Comparison of ENCODE assay signal across 34 cellular contexts in genomic region chr5:61748651-61749050, GRCh38.
A peak's percentile ranks its signal among the peaks of the same experiment; 100 is the strongest.
DNase-seq lines count a peak whose midpoint lies in the region; ATAC-seq, FAIRE-seq and TF ChIP-seq lines count a peak whose summit lies in the region.
"Had no signal": no experiment of that assay in that cellular context is flagged by ENCODE, and none has a peak within 500 bp of the region (broad histone marks: within the 10 kb centered on the region; RNA-seq: fewer than 3 reads in every experiment).

No MANE protein-coding gene starts in this region.

- TF ChIP-seq EP300 in A549 (IDR thresholded peaks at IDR 0.05) (no peak), esophagus muscularis mucosa (IDR thresholded peaks at IDR 0.05) (no peak)

- H3F3A ChIP-seq in GM23338 (replicated peaks; ENCODE audit: low read depth): no peaks in the 10 kb centered on the region

- H3K27me3 ChIP-seq in GM23338 (ENCODE audit: insufficient read depth): no peaks in the 10 kb centered on the region
- H3K27me3 ChIP-seq in HAP-1 (ENCODE audit: low read depth): no peaks in the 10 kb centered on the region
- no peaks in the 10 kb centered on the region for H3K27me3 ChIP-seq in esophagus muscularis mucosa
- H3K27me3 ChIP-seq: BE2C; BLaER1; BLaER1 treated with 17β-estradiol and CSF1 and Interleukin-3, amounts not matched to agents 10 nM and 100 nM had no signal

- H3K4me1 ChIP-seq in A549 (no peaks in the 10 kb centered on the region), GM23338 (ENCODE audit: insufficient read depth) (no peaks in the 10 kb centered on the region), HEK293 (ENCODE audit: control insufficient read depth, insufficient read depth, low read length) (no peaks in the 10 kb centered on the region), HAP-1 (no peaks in the 10 kb centered on the region), esophagus muscularis mucosa (no peaks in the 10 kb centered on the region)
- H3K4me1 ChIP-seq: BE2C; BLaER1; BLaER1 treated with 17β-estradiol and CSF1 and Interleukin-3, amounts not matched to agents 10 nM and 100 nM; Caco-2 had no signal

- H3K36me3 ChIP-seq in GM23338 (ENCODE audit: insufficient read depth) (no peaks in the 10 kb centered on the region), HEK293 (ENCODE audit: control insufficient read depth in 2 of 2, insufficient read depth in 1 of 2, low read length in 2 of 2) (no peaks in the 10 kb centered on the region), HAP-1 (replicated peaks) (no peaks in the 10 kb centered on the region), esophagus muscularis mucosa (no peaks in the 10 kb centered on the region)
- H3K36me3 ChIP-seq: BE2C; BLaER1; BLaER1 treated with 17β-estradiol and CSF1 and Interleukin-3, amounts not matched to agents 10 nM and 100 nM had no signal

- no peak for TF ChIP-seq RAD21 in A549 (conservative IDR thresholded peaks at IDR 0.05 in 1 of 2, IDR thresholded peaks at IDR 0.05 in 1 of 2)

- no peak overlapping the region for H3K4me3 Mint-ChIP-seq in GM23338
- H3K4me3 Mint-ChIP-seq: B cell; CD14-positive monocyte; CD4-positive, alpha-beta memory T cell; CD4-positive, alpha-beta T cell; CD4-positive, CD25-positive, alpha-beta regulatory T cell; CD8-positive, alpha-beta memory T cell; CD8-positive, alpha-beta T cell had no signal

- H3K4me3 ChIP-seq in A549: no peak overlapping the region
- H3K4me3 ChIP-seq in GM23338: no peak overlapping the region
- H3K4me3 ChIP-seq in HEK293 (ENCODE audit: low read depth, low read length): no peak overlapping the region
- H3K4me3 ChIP-seq in HAP-1: no peak overlapping the region
- H3K4me3 ChIP-seq in esophagus muscularis mucosa: no peak overlapping the region
- H3K4me3 ChIP-seq: BLaER1; BLaER1 treated with 17β-estradiol and CSF1 and Interleukin-3, amounts not matched to agents 10 nM and 100 nM had no signal

- no peak overlapping the region for H3K4me2 ChIP-seq in A549
- H3K4me2 ChIP-seq in GM23338: no peak overlapping the region
- H3K4me2 ChIP-seq: BLaER1; BLaER1 treated with 17β-estradiol and CSF1 and Interleukin-3, amounts not matched to agents 10 nM and 100 nM had no signal

- no peak for ATAC-seq in A549
- no peak for ATAC-seq in GM23338
- ATAC-seq: CD8-positive, alpha-beta T cell had no signal

- H3K9me3 Mint-ChIP-seq in GM23338: no peaks in the 10 kb centered on the region

- intact Hi-C loops in esophagus muscularis mucosa (cut with DNase I): no loop called here

- 20% methylated on average over 1 of the region's 1 CpG for WGBS in A549 (ENCODE audit: missing lambda C conversion rate)
- WGBS in esophagus muscularis mucosa: 96% methylated on average over 1 of the region's 1 CpG

- CTCF ChIA-PET in A549 (lab: Yijun Ruan, JAX): no interaction called here
- CTCF ChIA-PET in HEK293 (lab: Yijun Ruan, JAX): no interaction called here

- TF ChIP-seq POLR2A in A549 (IDR thresholded peaks at IDR 0.05; ENCODE audit: low read length) (no peak), esophagus muscularis mucosa (IDR thresholded peaks at IDR 0.05; ENCODE audit: low read depth) (no peak)

- H3K9me3 ChIP-seq in A549 (peaks cover 6% of the 10 kb centered on the region; the same call in 1 of the 3 replicates), HEK293 (ENCODE audit: control insufficient read depth, insufficient read depth, low read depth, low read length) (no peaks in the 10 kb centered on the region), HAP-1 (no peaks in the 10 kb centered on the region), esophagus muscularis mucosa (no peaks in the 10 kb centered on the region)
- H3K9me3 ChIP-seq: BE2C, Caco-2 had no signal

- H3K27ac Mint-ChIP-seq in GM23338: no peak overlapping the region
- H3K27ac Mint-ChIP-seq: B cell; CD14-positive monocyte; CD4-positive, alpha-beta memory T cell; CD4-positive, alpha-beta T cell; CD4-positive, CD25-positive, alpha-beta regulatory T cell; CD8-positive, alpha-beta memory T cell; CD8-positive, alpha-beta T cell had no signal

- DNase-seq in A549 (ENCODE audit: low read depth in 1 of 2, low spot score in 1 of 2) (no peak), GM23338 (ENCODE audit: low spot score) (no peak), HAP-1 (ENCODE audit: low spot score in 2 of 2) (no peak), esophagus muscularis mucosa (ENCODE audit: extremely low spot score) (no peak), NCI-H187 treated with DMSO at 0.1 percent for 48 hours (lab: John Stamatoyannopoulos, UW) (no peak)
- DNase-seq: 8988T; ACHN; AML-193; BE2C; C1 segment of cervical spinal cord; Caco-2; Calu3; CD4-positive, alpha-beta memory T cell; CD4-positive, alpha-beta T cell; CD4-positive, CD25-positive, alpha-beta regulatory T cell; CD8-positive, alpha-beta memory T cell; CD8-positive, alpha-beta T cell; COR-L47; DMS 273 treated with DMSO at 0.1 percent for 48 hours; DMS153; DMS53; DMS79; DMS79 treated with DMSO at 0.1 percent for 48 hours; DND-41; EL had no signal

- 0 out of 2 replicates have a peak overlapping the region, but pooled peaks have one; percentile 79 for H2AFZ ChIP-seq in GM23338

- POLR2A ChIA-PET in A549 (lab: Yijun Ruan, JAX) (no interaction called here), HEK293 (lab: Yijun Ruan, JAX) (no interaction called here)

- TF ChIP-seq CTCF in A549 (IDR thresholded peaks at IDR 0.05): no peak
- no peak for TF ChIP-seq CTCF in GM23338 (conservative IDR thresholded peaks at IDR 0.05; ENCODE audit: low read depth in 2 of 2)
- no peak for TF ChIP-seq CTCF in HEK293 (tag by site-specific recombination; IDR thresholded peaks at IDR 0.05)
- no peak for TF ChIP-seq CTCF in esophagus muscularis mucosa (IDR thresholded peaks at IDR 0.05)

- peaks cover 18% of the 10 kb centered on the region for H3K4me1 Mint-ChIP-seq in GM23338
- H3K4me1 Mint-ChIP-seq: B cell; CD14-positive monocyte; CD4-positive, alpha-beta memory T cell; CD4-positive, CD25-positive, alpha-beta regulatory T cell; CD8-positive, alpha-beta memory T cell had no signal

- H4K20me1 ChIP-seq in GM23338 (replicated peaks; ENCODE audit: insufficient read depth): no peaks in the 10 kb centered on the region
- H4K20me1 ChIP-seq: BLaER1; BLaER1 treated with 17β-estradiol and CSF1 and Interleukin-3, amounts not matched to agents 10 nM and 100 nM had no signal

- FAIRE-seq in A549 (lab: Jason Lieb, UNC): no peak
- FAIRE-seq: A204.1, D721Med had no signal

- peaks cover 3% of the 10 kb centered on the region for H3K27me3 Mint-ChIP-seq in GM23338 (ENCODE audit: insufficient read depth, low read depth, poor library complexity)
- H3K27me3 Mint-ChIP-seq: B cell; CD4-positive, alpha-beta T cell had no signal

- H3K36me3 Mint-ChIP-seq in GM23338 (ENCODE audit: low read depth): no peaks in the 10 kb centered on the region
- H3K36me3 Mint-ChIP-seq: CD14-positive monocyte; CD4-positive, alpha-beta memory T cell; CD4-positive, CD25-positive, alpha-beta regulatory T cell; CD8-positive, alpha-beta memory T cell; CD8-positive, alpha-beta T cell had no signal

- H3K9me2 ChIP-seq in GM23338 (ENCODE audit: insufficient read depth): 0 out of 2 replicates have a peak, but pooled peaks cover 8% of the 10 kb centered on the region

- H3K27ac ChIP-seq in A549: no peak overlapping the region
- H3K27ac ChIP-seq in GM23338 (ENCODE audit: low read depth): no peak overlapping the region
- no peak overlapping the region for H3K27ac ChIP-seq in HEK293 (ENCODE audit: extremely low read depth, low read depth, low read length)
- no peak overlapping the region for H3K27ac ChIP-seq in esophagus muscularis mucosa (replicated peaks in 1 of 4)
- H3K27ac ChIP-seq: 22Rv1; BLaER1; BLaER1 treated with 17β-estradiol and CSF1 and Interleukin-3, amounts not matched to agents 10 nM and 100 nM; C4-2B had no signal

- in situ Hi-C loops in HAP-1 (cut with MboI; ENCODE audit: low sequenced_read_pairs): no loop called here

- no peaks in the 10 kb centered on the region for H3K79me2 ChIP-seq in GM23338 (replicated peaks; ENCODE audit: insufficient read depth)

TF ChIP-seq in A549, 52 proteins besides CTCF, POLR2A, EP300 and RAD21:
- TF ChIP-seq NFE2L2 (conservative IDR thresholded peaks at IDR 0.05; ENCODE audit: low read length) (no peak), ZC3H11A (IDR thresholded peaks at IDR 0.05) (peak; percentile 94)

TF ChIP-seq in GM23338, 12 proteins besides CTCF, POLR2A, EP300 and RAD21 (continues in another document):
- TF ChIP-seq, protein P1, sequence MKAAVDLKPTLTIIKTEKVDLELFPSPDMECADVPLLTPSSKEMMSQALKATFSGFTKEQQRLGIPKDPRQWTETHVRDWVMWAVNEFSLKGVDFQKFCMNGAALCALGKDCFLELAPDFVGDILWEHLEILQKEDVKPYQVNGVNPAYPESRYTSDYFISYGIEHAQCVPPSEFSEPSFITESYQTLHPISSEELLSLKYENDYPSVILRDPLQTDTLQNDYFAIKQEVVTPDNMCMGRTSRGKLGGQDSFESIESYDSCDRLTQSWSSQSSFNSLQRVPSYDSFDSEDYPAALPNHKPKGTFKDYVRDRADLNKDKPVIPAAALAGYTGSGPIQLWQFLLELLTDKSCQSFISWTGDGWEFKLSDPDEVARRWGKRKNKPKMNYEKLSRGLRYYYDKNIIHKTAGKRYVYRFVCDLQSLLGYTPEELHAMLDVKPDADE (IDR thresholded peaks at IDR 0.05): no peak
- TF ChIP-seq EZH2phosphoT487 (IDR thresholded peaks at IDR 0.05; ENCODE audit: unreplicated experiment): no peak
- no peak for TF ChIP-seq POLR2AphosphoS5 (IDR thresholded peaks at IDR 0.05; ENCODE audit: low read depth)
- TF ChIP-seq STAT1 (IDR thresholded peaks at IDR 0.05; ENCODE audit: unreplicated experiment): no peak
- TF ChIP-seq ZNF331 (CRISPR knock-in tag; IDR thresholded peaks at IDR 0.05; ENCODE audit: low read depth): no peak

TF ChIP-seq in HEK293, 187 proteins besides CTCF, POLR2A, EP300 and RAD21 (continues in another document):
- TF ChIP-seq ZSCAN30 (tag by site-specific recombination; IDR thresholded peaks at IDR 0.05): no peak
- no peak for TF ChIP-seq ZNF610 (tag by site-specific recombination; IDR thresholded peaks at IDR 0.05; ENCODE audit: borderline replicate concordance)
- no peak for TF ChIP-seq SP3 (tag by site-specific recombination; IDR thresholded peaks at IDR 0.05)
- TF ChIP-seq ZNF37A (tag by site-specific recombination; IDR thresholded peaks at IDR 0.05): no peak
- peak; percentile 66 for TF ChIP-seq ZNF140 (tag by site-specific recombination; IDR thresholded peaks at IDR 0.05)
- no peak for TF ChIP-seq BCL6B (tag by site-specific recombination; IDR thresholded peaks at IDR 0.05)

Comparison
In these comparisons a context has a peak if more than half of its experiments do, and no peak if none do; other contexts are left out.
1. Of the 5 proteins assayed by ChIP-seq in both HEK293 and A549: peak only in HEK293: REST; only in A549: none; in both: none; in neither: 4.